ENCODE assay signal across 21 cellular contexts in the genomic region with DNA sequence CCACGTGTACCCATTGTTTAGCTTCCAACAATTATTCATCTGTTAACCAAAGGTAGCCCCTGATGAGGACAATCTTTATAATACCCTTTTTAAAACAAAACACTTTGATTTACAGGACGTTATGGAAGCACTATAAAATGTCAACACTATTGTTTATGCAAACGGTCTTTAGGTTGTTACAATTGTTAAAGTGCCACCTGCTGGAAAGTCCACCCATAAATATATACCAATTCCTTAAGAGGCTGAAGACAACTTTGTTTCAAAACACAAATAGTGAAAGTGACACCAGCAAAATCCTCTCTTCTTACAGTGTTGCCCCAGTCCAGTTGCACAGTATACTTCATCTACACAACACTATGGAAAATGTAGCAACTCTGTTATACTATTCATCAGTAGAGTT.
DNase-seq lines count a peak whose midpoint lies in the region; ATAC-seq and TF ChIP-seq lines count a peak whose summit lies in the region.
"Had no signal": no experiment of that assay in that cellular context is flagged by ENCODE, and none has a peak within 500 bp of the region (broad histone marks: within the 10 kb centered on the region; RNA-seq: fewer than 3 reads in every experiment).

No MANE protein-coding gene starts in this region.

- 19 to 28% methylated on average over 3 of the region's 3 CpGs for WGBS in GM23248 (ENCODE audit: low coverage in 1 of 2, low lambda C conversion rate in 2 of 2, missing lambda C conversion rate in 2 of 2), 2 experiments

- no peak overlapping the region for H3K9ac ChIP-seq in GM23248

- H3K9me3 ChIP-seq in GM23248 (ENCODE audit: low read depth), result no peaks in the 10 kb centered on the region
- H3K9me3 ChIP-seq: body of pancreas, Caco-2 had no signal

- TF ChIP-seq CTCF in 22Rv1 (IDR thresholded peaks at IDR 0.05) (peak; percentile 35), GM06990 (IDR thresholded peaks at IDR 0.05; ENCODE audit: insufficient read depth, low read length, poor library complexity, severe bottlenecking) (peak; percentile 24), brain microvascular endothelial cell (IDR thresholded peaks at IDR 0.05; ENCODE audit: low read depth, low read length, missing control alignments) (peak; percentile 2)

- H3K36me3 Mint-ChIP-seq in effector memory CD8-positive, alpha-beta T cell (ENCODE audit: insufficient read depth), result peaks cover 4% of the 10 kb centered on the region
- H3K36me3 Mint-ChIP-seq: activated naive CD4-positive, alpha-beta T cell treated with anti-CD3 and anti-CD28 coated beads, Interleukin-2, amount 50 U/mL, for 72 hours had no signal

- no peaks in the 10 kb centered on the region for H3K9me2 ChIP-seq in GM23248 (ENCODE audit: insufficient read depth)

- H3K36me3 ChIP-seq in GM06990 (ENCODE audit: control insufficient read depth, insufficient read depth, low read length), result no peaks in the 10 kb centered on the region
- no peaks in the 10 kb centered on the region for H3K36me3 ChIP-seq in brain microvascular endothelial cell (replicated peaks)
- H3K36me3 ChIP-seq in GM23248 (ENCODE audit: low read depth), result no peaks in the 10 kb centered on the region

- H3K79me2 ChIP-seq in GM23248 (ENCODE audit: insufficient read depth), result no peaks in the 10 kb centered on the region

- H2AFZ ChIP-seq in GM23248, result no peak overlapping the region

- H3K27ac ChIP-seq in 22Rv1 (no peak overlapping the region), brain microvascular endothelial cell (no peak overlapping the region), GM23248 (no peak overlapping the region)
- H3K27ac ChIP-seq: body of pancreas had no signal

- peaks cover 10% of the 10 kb centered on the region; the same call in 1 of the 2 replicates for H3F3A ChIP-seq in GM23248 (ENCODE audit: insufficient read depth)

- in situ Hi-C loops in brain microvascular endothelial cell (cut with HindIII; ENCODE audit: low pct_ligation_motif_present, low sequenced_read_pairs) (no loop called here), GM23248 (cut with MboI) (no loop called here)

- H3K27ac Mint-ChIP-seq in effector memory CD8-positive, alpha-beta T cell, result no peak overlapping the region
- H3K27ac Mint-ChIP-seq: activated B cell treated with CpG ODN at 0.5 μM for 24 hours; activated CD8-positive, alpha-beta T cell treated with anti-CD3 and anti-CD28 coated beads, Interleukin-2, amount 10 ng/mL, durations not matched to agents 7 days and 5 days; activated naive CD4-positive, alpha-beta T cell treated with anti-CD3 and anti-CD28 coated beads, Interleukin-2, amount 50 U/mL, for 72 hours; dendritic cell treated with granulocyte-macrophage colony-stimulating factor and Interleukin-4, amounts not matched to agents 40 ng/mL and 50 ng/mL, for 4 days; T-helper 1 cell treated with Interleukin-12 subunit alpha and Interleukin-12 subunit beta and Interleukin-4 antibody, amounts not matched to agents 30 μg/mL and 1 μg/mL, for 36 hours had no signal

- no peak for ATAC-seq in left lobe of liver
- ATAC-seq in effector memory CD8-positive, alpha-beta T cell (replicated peaks), result no peak
- ATAC-seq: activated CD8-positive, alpha-beta T cell treated with anti-CD3 and anti-CD28 coated beads, Interleukin-2, amount 10 ng/mL, durations not matched to agents 7 days and 5 days; activated naive CD4-positive, alpha-beta T cell treated with anti-CD3 and anti-CD28 coated beads, Interleukin-2, amount 50 U/mL, for 72 hours; body of pancreas; esophagus mucosa; left ventricle myocardium superior; sciatic nerve had no signal

- no peaks in the 10 kb centered on the region for H4K20me1 ChIP-seq in GM23248 (ENCODE audit: insufficient read depth)

- DNase-seq in GM06990 (ENCODE audit: extremely low read depth, insufficient read length) (no peak), NCI-H69 (lab: John Stamatoyannopoulos, UW) (peak; percentile 20), brain microvascular endothelial cell (no peak), left lobe of liver (ENCODE audit: low spot score) (no peak), GM23248 (no peak), COR-L47 (lab: John Stamatoyannopoulos, UW) (no peak)
- no peak for DNase-seq in effector memory CD8-positive, alpha-beta T cell
- DNase-seq: activated B cell treated with CpG ODN at 0.5 μM for 24 hours; activated CD8-positive, alpha-beta T cell treated with anti-CD3 and anti-CD28 coated beads, Interleukin-2, amount 10 ng/mL, durations not matched to agents 7 days and 5 days; activated T-cell treated with anti-CD3 and anti-CD28 coated beads, Interleukin-2, amount 50 U/mL, for 48 hours; body of pancreas; left ventricle myocardium superior; NCI-H2029 treated with DMSO at 0.1 percent for 48 hours; stimulated activated CD4-positive, alpha-beta T cell treated with anti-CD3 and anti-CD28 coated beads, Interleukin-1b, Interleukin-23, amount 100 ng/mL, for 48 hours had no signal

- no peak overlapping the region for H3K4me2 ChIP-seq in GM23248 (ENCODE audit: unreplicated experiment)

- H3K4me1 Mint-ChIP-seq in effector memory CD8-positive, alpha-beta T cell (ENCODE audit: low read depth in 2 of 2), result no peaks in the 10 kb centered on the region

- H3K4me1 ChIP-seq in GM23248 (ENCODE audit: insufficient read depth), result 0 out of 2 replicates have a peak, but pooled peaks cover 4% of the 10 kb centered on the region
- H3K4me1 ChIP-seq: body of pancreas had no signal

- H3K27me3 Mint-ChIP-seq in effector memory CD8-positive, alpha-beta T cell, result peaks cover 0 to 29% of the 10 kb centered on the region in 2 donors

- H3K27me3 ChIP-seq in GM06990 (replicated peaks; ENCODE audit: control insufficient read depth, insufficient read depth, low read length), result no peaks in the 10 kb centered on the region
- no peaks in the 10 kb centered on the region for H3K27me3 ChIP-seq in brain microvascular endothelial cell (replicated peaks)
- H3K27me3 ChIP-seq in GM23248 (replicated peaks; ENCODE audit: insufficient read depth), result no peaks in the 10 kb centered on the region
- H3K27me3 ChIP-seq: body of pancreas had no signal

- no peak overlapping the region for H3K4me3 ChIP-seq in GM06990 (replicated peaks; ENCODE audit: low read depth, low read length)
- H3K4me3 ChIP-seq in brain microvascular endothelial cell (ENCODE audit: low read depth, low read length), result no peak overlapping the region
- no peak overlapping the region for H3K4me3 ChIP-seq in GM23248
- H3K4me3 ChIP-seq: body of pancreas had no signal

- no peak overlapping the region for H3K4me3 Mint-ChIP-seq in effector memory CD8-positive, alpha-beta T cell
- H3K4me3 Mint-ChIP-seq: activated B cell treated with CpG ODN at 0.5 μM for 24 hours; activated CD8-positive, alpha-beta T cell treated with anti-CD3 and anti-CD28 coated beads, Interleukin-2, amount 10 ng/mL, durations not matched to agents 7 days and 5 days; dendritic cell treated with granulocyte-macrophage colony-stimulating factor and Interleukin-4, amounts not matched to agents 40 ng/mL and 50 ng/mL, for 4 days; T-helper 1 cell treated with Interleukin-12 subunit alpha and Interleukin-12 subunit beta and Interleukin-4 antibody, amounts not matched to agents 30 μg/mL and 1 μg/mL, for 36 hours had no signal

- H3K9me3 Mint-ChIP-seq in effector memory CD8-positive, alpha-beta T cell, result no peaks in the 10 kb centered on the region
- H3K9me3 Mint-ChIP-seq: activated B cell treated with CpG ODN at 0.5 μM for 24 hours; activated naive CD4-positive, alpha-beta T cell treated with anti-CD3 and anti-CD28 coated beads, Interleukin-2, amount 50 U/mL, for 72 hours; dendritic cell treated with granulocyte-macrophage colony-stimulating factor and Interleukin-4, amounts not matched to agents 40 ng/mL and 50 ng/mL, for 4 days; T-helper 1 cell treated with Interleukin-12 subunit alpha and Interleukin-12 subunit beta and Interleukin-4 antibody, amounts not matched to agents 30 μg/mL and 1 μg/mL, for 36 hours had no signal
